8 cellular contexts compared by ENCODE assay signal in genomic region chr14:23120405-23121251, GRCh38. TPM values are rescaled to one million over a fixed set of nuclear protein-coding genes. Genes with fewer than 3 reads are reported as not detected.
DNase-seq lines count a peak whose midpoint lies in the region; ATAC-seq and TF ChIP-seq lines count a peak whose summit lies in the region.

No MANE protein-coding gene starts in this region.

- no peaks in the 10 kb centered on the region for H3K9me3 ChIP-seq in KOPT-K1 (ENCODE audit: insufficient read depth, low read length, poor library complexity, severe bottlenecking)
- H3K9me3 ChIP-seq in mucosa of descending colon = no peaks in the 10 kb centered on the region

- intact Hi-C loops in mucosa of descending colon (cut with DNase I, micrococcal nuclease) = loop anchor here (1.0 to 2.0 kb wide), 2 partner anchors 64 to 67 kb away; no protein-coding TSS in a partner anchor

- peak; percentile 72 for ATAC-seq in GM21526 (IDR thresholded peaks at IDR 0.05; ENCODE audit: low FRiP score, unreplicated experiment)
- peak; percentile 92 for ATAC-seq in mucosa of descending colon

- no peaks in the 10 kb centered on the region for H3K36me3 ChIP-seq in KOPT-K1 (ENCODE audit: insufficient read depth, low read length)
- H3K36me3 ChIP-seq in mucosa of descending colon (ENCODE audit: low read depth) = no peaks in the 10 kb centered on the region

- H3K27ac ChIP-seq in KOPT-K1 (ENCODE audit: low read depth, low read length, poor library complexity, severe bottlenecking) = peak overlapping the region; percentile 78

- DNase-seq in COR-L47 (lab: John Stamatoyannopoulos, UW) (peak; percentile 78), OCI-M1 (lab: John Stamatoyannopoulos, UW) (peak; percentile 91), activated T-cell treated with anti-CD3 and anti-CD28 coated beads for 24 hours (ENCODE audit: low read depth) (peak; percentile 74), epidermal melanocyte (ENCODE audit: insufficient read length, low spot score) (peak; percentile 92), mucosa of descending colon (peak; percentile 90 to 93 (median 92))
- DNase-seq in stimulated activated CD8-positive, alpha-beta memory T cell treated with anti-CD3 and anti-CD28 coated beads, Interleukin-4, amount 100 ng/mL, for 4 hours (ENCODE audit: low read depth in 2 of 2, low spot score in 1 of 2) = peak; percentile 50 to 58

- H3K4me1 ChIP-seq in mucosa of descending colon (ENCODE audit: low read depth) = no peaks in the 10 kb centered on the region

- no peak overlapping the region for H3K4me3 ChIP-seq in mucosa of descending colon

- TF ChIP-seq CTCF in mucosa of descending colon (IDR thresholded peaks at IDR 0.05) = peak; percentile 99

RNA-seq across cellular contexts. Expression of gene CEBPE, which starts 1.6 kb away (rescaled TPM):
- total RNA-seq in mucosa of descending colon = not detected

RNA-seq across cellular contexts. Expression of gene CIROP, which starts 15.8 kb away (rescaled TPM):
- total RNA-seq in mucosa of descending colon = under 1 TPM in 1 of 3 donors, not detected in 2; 0.13 TPM

RNA-seq across cellular contexts. Expression of gene C14orf119, which starts 25.3 kb away (rescaled TPM):
- total RNA-seq in mucosa of descending colon = 10 to 100 TPM; 46.6 to 48.3 (median 48.0) TPM

RNA-seq across cellular contexts. Expression of gene ACIN1, which starts 25.7 kb away (rescaled TPM):
- 100 to 1,000 TPM; 143 to 172 (median 170) TPM for total RNA-seq in mucosa of descending colon
